ENCODE assay signal across 1 cellular context in genomic region chr19:8370176-8371010, GRCh38.
TF ChIP-seq lines count a peak whose summit lies in the region.

No MANE protein-coding gene starts in this region.

TF ChIP-seq in HepG2, 621 proteins besides CTCF, POLR2A, EP300 and RAD21:
- TF ChIP-seq TOPORS (CRISPR knock-in tag; IDR thresholded peaks at IDR 0.05): no peak
- peak; percentile 37; the same call in 1 of the 2 replicates for TF ChIP-seq ZNF747 (CRISPR knock-in tag; IDR thresholded peaks at IDR 0.05; ENCODE audit: borderline replicate concordance)
- TF ChIP-seq, protein P1, sequence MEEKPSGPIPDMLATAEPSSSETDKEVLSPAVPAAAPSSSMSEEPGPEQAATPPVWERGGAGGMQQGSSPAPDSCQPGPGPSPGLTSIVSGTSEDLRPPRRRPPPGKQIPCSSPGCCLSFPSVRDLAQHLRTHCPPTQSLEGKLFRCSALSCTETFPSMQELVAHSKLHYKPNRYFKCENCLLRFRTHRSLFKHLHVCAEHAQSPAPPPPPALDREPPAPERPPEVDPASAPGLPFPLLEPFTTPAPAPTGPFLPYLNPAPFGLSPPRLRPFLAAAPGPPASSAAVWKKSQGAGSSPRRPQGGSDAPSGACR (CRISPR knock-in tag; IDR thresholded peaks at IDR 0.05): no peak
- TF ChIP-seq ZNF121 (CRISPR knock-in tag; IDR thresholded peaks at IDR 0.05): 0 out of 2 replicates have a peak, but pooled peaks have one; percentile 47
- no peak for TF ChIP-seq THRA (CRISPR knock-in tag; IDR thresholded peaks at IDR 0.05; ENCODE audit: borderline replicate concordance)
- peak; percentile 95 for TF ChIP-seq ZNF263 (CRISPR knock-in tag; IDR thresholded peaks at IDR 0.05)
- peak; percentile 33; the same call in 1 of the 2 replicates for TF ChIP-seq POLR2AphosphoS5 (IDR thresholded peaks at IDR 0.05; ENCODE audit: low read depth, low read length)
